31 cellular contexts compared by ENCODE assay signal in the genomic region with DNA sequence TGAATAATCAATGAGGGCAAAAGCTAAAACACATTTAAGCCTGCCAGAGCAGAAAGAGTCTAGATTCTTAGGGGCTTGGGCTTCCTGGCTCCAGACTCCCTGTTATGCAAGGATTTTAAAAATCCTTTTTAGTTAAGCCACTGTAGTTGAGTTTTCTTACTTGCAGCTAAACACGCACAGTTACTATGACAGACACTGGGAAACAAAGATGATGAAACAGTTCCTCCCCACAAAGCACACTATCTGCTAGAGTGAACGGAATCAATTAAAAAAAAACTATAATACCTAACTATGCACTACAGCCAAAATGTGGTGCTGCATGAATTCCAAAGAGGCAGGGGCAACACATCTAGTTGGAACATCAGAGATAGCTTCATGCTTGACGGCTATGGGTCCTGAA. TPM values are rescaled to one million over a fixed set of nuclear protein-coding genes. Genes with fewer than 3 reads are reported as not detected.
DNase-seq lines count a peak whose midpoint lies in the region; ATAC-seq and TF ChIP-seq lines count a peak whose summit lies in the region.
"Had no signal": no experiment of that assay in that cellular context is flagged by ENCODE, and none has a peak within 500 bp of the region (broad histone marks: within the 10 kb centered on the region; RNA-seq: fewer than 3 reads in every experiment).

No MANE protein-coding gene starts in this region.

- TF ChIP-seq POLR2A in NB4 (IDR thresholded peaks at IDR 0.05; ENCODE audit: extremely low read depth, insufficient read length), result no peak

- H3K36me3 Mint-ChIP-seq in stimulated activated effector memory CD8-positive, alpha-beta T cell treated with anti-CD3 and anti-CD28 coated beads, Interleukin-12 subunit alpha, Interleukin-12 subunit beta, amount 100 ng/mL, for 72 hours, result peaks cover 24% of the 10 kb centered on the region
- no peaks in the 10 kb centered on the region for H3K36me3 Mint-ChIP-seq in endodermal cell (ENCODE audit: low read depth)

- H3K27ac Mint-ChIP-seq in stimulated activated effector memory CD8-positive, alpha-beta T cell treated with anti-CD3 and anti-CD28 coated beads, Interleukin-12 subunit alpha, Interleukin-12 subunit beta, amount 100 ng/mL, for 72 hours, result peak overlapping the region; percentile 50
- H3K27ac Mint-ChIP-seq in endodermal cell, result no peak overlapping the region
- H3K27ac Mint-ChIP-seq: nephron progenitor cell; stimulated activated memory B cell treated with anti-CD40 and anti-IgM and Interleukin-4, amounts not matched to agents 10 μg/mL and 1 μg/mL and 100 μg/mL, for 72 hours; T-cell had no signal

- H3K4me3 Mint-ChIP-seq in stimulated activated effector memory CD8-positive, alpha-beta T cell treated with anti-CD3 and anti-CD28 coated beads, Interleukin-12 subunit alpha, Interleukin-12 subunit beta, amount 100 ng/mL, for 72 hours, result no peak overlapping the region
- no peak overlapping the region for H3K4me3 Mint-ChIP-seq in endodermal cell
- H3K4me3 Mint-ChIP-seq: H9; nephron progenitor cell; stimulated activated memory B cell treated with anti-CD40 and anti-IgM and Interleukin-4, amounts not matched to agents 10 μg/mL and 1 μg/mL and 100 μg/mL, for 72 hours; T-cell had no signal

- H3K4me1 Mint-ChIP-seq in stimulated activated effector memory CD8-positive, alpha-beta T cell treated with anti-CD3 and anti-CD28 coated beads, Interleukin-12 subunit alpha, Interleukin-12 subunit beta, amount 100 ng/mL, for 72 hours, result peaks cover 66% of the 10 kb centered on the region
- H3K4me1 Mint-ChIP-seq in endodermal cell, result peaks cover 9% of the 10 kb centered on the region

- H3K9me3 ChIP-seq in right atrium auricular region (no peaks in the 10 kb centered on the region), endodermal cell (ENCODE audit: control insufficient read depth, low read length) (no peaks in the 10 kb centered on the region)
- H3K9me3 ChIP-seq: Caco-2, heart right ventricle, mucosa of descending colon, Peyer's patch, right lobe of liver, SJCRH30, suprapubic skin had no signal

- H3K4me1 ChIP-seq in right atrium auricular region (peaks cover 0 to 9% of the 10 kb centered on the region in 2 donors), endodermal cell (ENCODE audit: control insufficient read depth, insufficient read depth, low read length) (no peaks in the 10 kb centered on the region)
- H3K4me1 ChIP-seq: Caco-2, right lobe of liver, SJCRH30 had no signal

- H3K4me3 ChIP-seq in right atrium auricular region (no peak overlapping the region), NB4 (ENCODE audit: low read depth, low read length) (no peak overlapping the region), endodermal cell (ENCODE audit: low read length) (no peak overlapping the region)
- H3K4me3 ChIP-seq: heart right ventricle, lung, mucosa of descending colon, Peyer's patch, right lobe of liver, SJCRH30, suprapubic skin had no signal

- ATAC-seq in Right ventricle myocardium inferior, result peak; percentile 42
- no peak for ATAC-seq in stimulated activated effector memory CD8-positive, alpha-beta T cell treated with anti-CD3 and anti-CD28 coated beads, Interleukin-12 subunit alpha, Interleukin-12 subunit beta, amount 100 ng/mL, for 72 hours
- no peak for ATAC-seq in GM18511 (IDR thresholded peaks at IDR 0.05; ENCODE audit: unreplicated experiment)
- ATAC-seq: heart right ventricle; mucosa of descending colon; right lobe of liver; stimulated activated memory B cell treated with anti-CD40 and anti-IgM and Interleukin-4, amounts not matched to agents 10 μg/mL and 1 μg/mL and 100 μg/mL, for 72 hours had no signal

- H3K27me3 ChIP-seq in right atrium auricular region (no peaks in the 10 kb centered on the region), endodermal cell (ENCODE audit: control insufficient read depth, insufficient read depth, low read length, poor library complexity, severe bottlenecking) (no peaks in the 10 kb centered on the region)
- H3K27me3 ChIP-seq: heart right ventricle, Peyer's patch, right lobe of liver, SJCRH30, suprapubic skin had no signal

- no peaks in the 10 kb centered on the region for H3K36me3 ChIP-seq in right atrium auricular region
- H3K36me3 ChIP-seq in endodermal cell (ENCODE audit: control insufficient read depth, insufficient read depth, low read length), result no peaks in the 10 kb centered on the region
- H3K36me3 ChIP-seq: heart right ventricle, Peyer's patch, right lobe of liver, SJCRH30, suprapubic skin had no signal

- no peak for TF ChIP-seq CTCF in right atrium auricular region (IDR thresholded peaks at IDR 0.05)
- no peak for TF ChIP-seq CTCF in NB4 (IDR thresholded peaks at IDR 0.05; ENCODE audit: low read depth, low read length)
- TF ChIP-seq CTCF in endodermal cell (conservative IDR thresholded peaks at IDR 0.05), result no peak

- H3K27me3 Mint-ChIP-seq in endodermal cell (ENCODE audit: insufficient read depth), result no peaks in the 10 kb centered on the region
- H3K27me3 Mint-ChIP-seq: stimulated activated memory B cell treated with anti-CD40 and anti-IgM and Interleukin-4, amounts not matched to agents 10 μg/mL and 1 μg/mL and 100 μg/mL, for 72 hours; T-cell had no signal

- intact Hi-C loops in Right ventricle myocardium inferior (cut with DNase I), result no loop called here

- WGBS in endodermal cell (ENCODE audit: insufficient coverage in 1 of 2, insufficient read length in 1 of 2), 2 experiments, result 90 to 96% methylated on average over 2 to 3 of the region's 3 CpGs

- no peak overlapping the region for H3K9ac ChIP-seq in endodermal cell (ENCODE audit: extremely low read depth, low read length, poor library complexity, severe bottlenecking)

- no peaks in the 10 kb centered on the region for H3K9me3 Mint-ChIP-seq in stimulated activated effector memory CD8-positive, alpha-beta T cell treated with anti-CD3 and anti-CD28 coated beads, Interleukin-12 subunit alpha, Interleukin-12 subunit beta, amount 100 ng/mL, for 72 hours
- H3K9me3 Mint-ChIP-seq in endodermal cell, result peaks cover 2% of the 10 kb centered on the region
- H3K9me3 Mint-ChIP-seq: stimulated activated memory B cell treated with anti-CD40 and anti-IgM and Interleukin-4, amounts not matched to agents 10 μg/mL and 1 μg/mL and 100 μg/mL, for 72 hours; T-cell had no signal

- H3K27ac ChIP-seq in right atrium auricular region (no peak overlapping the region), endodermal cell (ENCODE audit: low read depth, low read length) (no peak overlapping the region)
- H3K27ac ChIP-seq: heart right ventricle, Peyer's patch, right lobe of liver, SJCRH30, suprapubic skin had no signal

- DNase-seq in Right ventricle myocardium inferior (ENCODE audit: missing footprints) (no peak), right atrium auricular region (ENCODE audit: low spot score) (no peak), NB4 (ENCODE audit: low read depth) (peak; percentile 74), amniotic epithelial cell (ENCODE audit: low read depth) (peak; percentile 8), endodermal cell (no peak), NCI-H510A treated with DMSO at 0.1 percent for 48 hours (lab: John Stamatoyannopoulos, UW) (no peak)
- DNase-seq in stimulated activated effector memory CD8-positive, alpha-beta T cell treated with anti-CD3 and anti-CD28 coated beads, Interleukin-12 subunit alpha, Interleukin-12 subunit beta, amount 100 ng/mL, for 72 hours (ENCODE audit: low spot score in 2 of 2), result no peak
- DNase-seq: activated CD4-positive, CD25-positive, alpha-beta regulatory T cell treated with anti-CD3 and anti-CD28 coated beads, Interleukin-2, amount 50 U/mL, for 72 hours; activated CD8-positive, alpha-beta memory T cell treated with anti-CD3 and anti-CD28 coated beads for 24 hours; activated naive CD4-positive, alpha-beta T cell; amniotic stem cell; C1 segment of cervical spinal cord; Caco-2; effector CD4-positive, alpha-beta T cell; foreskin melanocyte; H9; heart right ventricle; KG1; mucosa of descending colon; NCI-H1694; NCI-H510A; nephron progenitor cell; Peyer's patch; right lobe of liver; SJCRH30; stimulated activated CD4-positive, alpha-beta T cell treated with anti-CD3 and anti-CD28 coated beads, Interleukin-4, amount 100 ng/mL, for 24 hours; T-cell had no signal

RNA-seq across cellular contexts. Expression of gene RPS6KA5, which starts 28.2 kb away (rescaled TPM):
- total RNA-seq in Right ventricle myocardium inferior (10.6 TPM), right atrium auricular region (1 to 10 TPM; 5.3 to 9.6 TPM), endodermal cell (1 to 10 TPM; 3.3 to 5.1 TPM)
- 4.6 TPM for polyA plus RNA-seq in endodermal cell (2013, experiment 1 of 2)
- polyA plus RNA-seq in endodermal cell (2013, experiment 2 of 2), result 3.6 TPM

Comparison
In these comparisons a context has a peak if more than half of its experiments do, and no peak if none do; other contexts are left out.
1. DNase-seq: peak in NB4 (single experiment) and amniotic epithelial cell (single experiment); none in Right ventricle myocardium inferior (single experiment), right atrium auricular region (single experiment), stimulated activated effector memory CD8-positive, alpha-beta T cell treated with anti-CD3 and anti-CD28 coated beads, Interleukin-12 subunit alpha, Interleukin-12 subunit beta, amount 100 ng/mL, for 72 hours (0 of 2), endodermal cell (single experiment) and NCI-H510A treated with DMSO at 0.1 percent for 48 hours (single experiment).